ENCODE assay signal across 21 cellular contexts in the genomic region with DNA sequence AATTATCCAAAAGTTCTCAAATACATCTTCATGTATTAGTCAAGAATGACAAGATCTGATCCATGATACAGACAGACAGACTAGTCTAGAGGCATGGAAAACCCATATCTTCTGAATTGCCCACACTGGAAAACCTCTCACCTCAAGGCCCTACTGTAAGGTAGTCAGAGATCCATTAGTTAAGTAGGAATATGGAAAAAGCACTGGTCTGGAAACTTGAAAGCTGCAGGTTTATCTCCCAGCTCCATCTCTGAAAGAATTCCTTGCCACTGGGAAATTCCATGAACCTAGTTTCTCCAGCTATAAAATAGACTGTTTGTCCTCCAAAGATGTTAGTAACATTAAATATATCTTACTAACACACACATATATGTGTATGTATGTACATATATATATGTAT.
"Had no signal": no experiment of that assay in that cellular context is flagged by ENCODE, and none has a peak within 500 bp of the region (broad histone marks: within the 10 kb centered on the region; RNA-seq: fewer than 3 reads in every experiment).

No MANE protein-coding gene starts in this region.

- H3K4me3 Mint-ChIP-seq: effector memory CD8-positive, alpha-beta T cell; naive thymus-derived CD8-positive, alpha-beta T cell; nephron progenitor cell; stimulated activated naive CD8-positive, alpha-beta T cell treated with anti-CD3 and anti-CD28 coated beads, Interleukin-15, amount 100 ng/mL, for 72 hours; type B pancreatic cell had no signal

- H3K27ac Mint-ChIP-seq: nephron progenitor cell; stimulated activated naive CD8-positive, alpha-beta T cell treated with anti-CD3 and anti-CD28 coated beads, Interleukin-15, amount 100 ng/mL, for 72 hours; type B pancreatic cell had no signal

- H3K9me3 Mint-ChIP-seq: effector memory CD8-positive, alpha-beta T cell; naive thymus-derived CD8-positive, alpha-beta T cell; nephron progenitor cell; type B pancreatic cell had no signal

- H3K4me1 Mint-ChIP-seq: nephron progenitor cell; stimulated activated naive CD8-positive, alpha-beta T cell treated with anti-CD3 and anti-CD28 coated beads, Interleukin-15, amount 100 ng/mL, for 72 hours had no signal

- H3K27me3 Mint-ChIP-seq: effector memory CD8-positive, alpha-beta T cell; naive thymus-derived CD8-positive, alpha-beta T cell; stimulated activated naive CD8-positive, alpha-beta T cell treated with anti-CD3 and anti-CD28 coated beads, Interleukin-15, amount 100 ng/mL, for 72 hours; type B pancreatic cell had no signal

- ATAC-seq: effector memory CD8-positive, alpha-beta T cell; gastrocnemius medialis; left lobe of liver; naive thymus-derived CD8-positive, alpha-beta T cell; sciatic nerve; stimulated activated naive CD8-positive, alpha-beta T cell treated with anti-CD3 and anti-CD28 coated beads, Interleukin-15, amount 100 ng/mL, for 72 hours had no signal

- DNase-seq: cortex of kidney; effector memory CD8-positive, alpha-beta T cell; erythroblast; foreskin fibroblast; gastrocnemius medialis; head of caudate nucleus; kidney; naive thymus-derived CD8-positive, alpha-beta T cell; nephron progenitor cell; nucleus accumbens; stimulated activated CD4-positive, alpha-beta T cell treated with anti-CD3 and anti-CD28 coated beads, Interleukin-12 subunit alpha, Interleukin-12 subunit beta, amount 100 ng/mL, for 4 hours; stimulated activated CD4-positive, alpha-beta T cell treated with anti-CD3 and anti-CD28 coated beads, Interleukin-1b, Interleukin-23, amount 100 ng/mL, for 48 hours; stimulated activated CD4-positive, alpha-beta T cell treated with anti-CD3 and anti-CD28 coated beads, Interleukin-4, amount 100 ng/mL, for 1 hour; stimulated activated CD8-positive, alpha-beta memory T cell treated with anti-CD3 and anti-CD28 coated beads, Interleukin-4, amount 100 ng/mL, for 48 hours; stimulated activated naive CD4-positive, alpha-beta T cell; stimulated activated naive CD8-positive, alpha-beta T cell treated with anti-CD3 and anti-CD28 coated beads, Interleukin-15, amount 100 ng/mL, for 72 hours; thyroid gland had no signal

- FAIRE-seq: endometrium, kidney had no signal
